ENCODE assay signal across 18 cellular contexts in the genomic region with DNA sequence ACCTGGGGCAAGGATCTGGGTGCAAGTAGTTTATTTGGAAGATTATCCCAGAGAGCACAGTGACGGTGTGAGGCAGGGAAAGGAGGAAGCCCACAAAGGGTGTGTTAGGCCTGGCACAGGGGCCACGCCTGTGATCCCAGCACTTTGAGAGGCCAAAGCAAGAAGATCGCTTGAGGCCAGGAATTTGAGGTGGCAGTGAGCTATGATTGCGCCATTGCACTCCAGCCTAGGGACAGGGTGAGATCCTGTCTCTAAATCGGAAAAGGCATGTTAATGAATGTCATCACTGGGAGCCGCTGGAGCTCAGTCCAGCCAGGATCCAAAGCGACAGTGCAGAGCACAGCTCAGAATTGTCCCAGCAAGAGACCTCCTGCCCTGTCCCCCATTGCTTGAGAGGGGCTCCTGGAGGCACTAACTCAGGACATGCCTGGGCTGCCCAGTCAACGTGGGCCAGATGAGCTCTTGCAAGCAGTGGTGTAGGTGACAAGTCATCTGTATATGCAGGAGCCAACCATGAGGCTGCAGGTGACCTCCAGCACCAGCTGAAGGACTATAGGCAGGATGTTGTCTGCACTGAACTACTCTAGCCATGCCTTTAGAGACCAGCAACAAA. TPM values are rescaled to one million over a fixed set of nuclear protein-coding genes. Genes with fewer than 3 reads are reported as not detected.
DNase-seq lines count a peak whose midpoint lies in the region; ATAC-seq and TF ChIP-seq lines count a peak whose summit lies in the region.
"Had no signal": no experiment of that assay in that cellular context is flagged by ENCODE, and none has a peak within 500 bp of the region (broad histone marks: within the 10 kb centered on the region; RNA-seq: fewer than 3 reads in every experiment).

No MANE protein-coding gene starts in this region.

- WGBS in mesenchymal stem cell: 85% methylated on average over 8 of the region's 8 CpGs
- 95 to 97% methylated on average over 8 of the region's 8 CpGs for WGBS in aorta, 2 donors

- ATAC-seq in left cardiac atrium (peak in 1 of 2 donors; percentile 22), aorta (ENCODE audit: low FRiP score) (no peak), HG03139 (IDR thresholded peaks at IDR 0.05; ENCODE audit: unreplicated experiment) (no peak)
- ATAC-seq: CD8-positive, alpha-beta T cell; Panc1 had no signal

- H3K4me2 ChIP-seq in mesenchymal stem cell (ENCODE audit: low read length, poor library complexity, severe bottlenecking): no peak overlapping the region
- H3K4me2 ChIP-seq: KMS-11 had no signal

- H2BK5ac ChIP-seq in mesenchymal stem cell (ENCODE audit: low read depth, low read length, poor library complexity, severe bottlenecking): no peak overlapping the region

- H3K36me3 ChIP-seq in left ventricle myocardium inferior (no peaks in the 10 kb centered on the region), breast epithelium (no peaks in the 10 kb centered on the region), mesenchymal stem cell (ENCODE audit: control insufficient read depth in 1 of 2, insufficient read depth in 2 of 2, low read depth in 1 of 2, low read length in 2 of 2) (no peaks in the 10 kb centered on the region), aorta (ENCODE audit: control insufficient read depth in 1 of 2, insufficient read depth in 2 of 2, low read length in 1 of 2) (no peaks in the 10 kb centered on the region), ascending aorta (no peaks in the 10 kb centered on the region)

- H3K23ac ChIP-seq in mesenchymal stem cell (ENCODE audit: low read length in 2 of 2): no peak overlapping the region

- H3K4me1 ChIP-seq in left ventricle myocardium inferior (peaks cover 18% of the 10 kb centered on the region), breast epithelium (no peaks in the 10 kb centered on the region), mesenchymal stem cell (ENCODE audit: control insufficient read depth, insufficient read depth, low read depth, low read length) (peaks cover 23% of the 10 kb centered on the region), aorta (ENCODE audit: control insufficient read depth in 1 of 2, insufficient read depth in 2 of 2, low read length in 2 of 2) (no peaks in the 10 kb centered on the region), ascending aorta (peaks cover 0 to 6% of the 10 kb centered on the region in 2 donors)

- TF ChIP-seq POLR2A in breast epithelium (IDR thresholded peaks at IDR 0.05): no peak

- no peak overlapping the region for H2AK5ac ChIP-seq in mesenchymal stem cell (ENCODE audit: low read length, severe bottlenecking)

- no peaks in the 10 kb centered on the region for H3K79me1 ChIP-seq in mesenchymal stem cell (replicated peaks; ENCODE audit: low read length, poor library complexity, severe bottlenecking)

- H3K9ac ChIP-seq in mesenchymal stem cell (ENCODE audit: low read length): peak overlapping the region; percentile 3
- H3K9ac ChIP-seq: KMS-11 had no signal

- H3K18ac ChIP-seq in mesenchymal stem cell (ENCODE audit: low read depth in 1 of 2, low read length in 2 of 2): no peak overlapping the region

- peak overlapping the region in 1 of 2 experiments; percentile 31 for H3K14ac ChIP-seq in mesenchymal stem cell (ENCODE audit: low read length in 2 of 2)

- H3K27me3 ChIP-seq in left ventricle myocardium inferior (ENCODE audit: low read depth) (peaks cover 46% of the 10 kb centered on the region), breast epithelium (no peaks in the 10 kb centered on the region), mesenchymal stem cell (ENCODE audit: control insufficient read depth in 1 of 2, insufficient read depth in 1 of 2, low read length in 2 of 2) (peaks cover 0 to 18% of the 10 kb centered on the region in 2 experiments), aorta (ENCODE audit: control insufficient read depth in 1 of 2, insufficient read depth in 2 of 2, low read length in 1 of 2) (no peaks in the 10 kb centered on the region), ascending aorta (no peaks in the 10 kb centered on the region)

- no peak for TF ChIP-seq CTCF in left ventricle myocardium inferior (IDR thresholded peaks at IDR 0.05; ENCODE audit: borderline replicate concordance)
- no peak for TF ChIP-seq CTCF in breast epithelium (IDR thresholded peaks at IDR 0.05)
- TF ChIP-seq CTCF in ascending aorta (IDR thresholded peaks at IDR 0.05): no peak

- no peak overlapping the region for H2BK15ac ChIP-seq in mesenchymal stem cell (ENCODE audit: low read depth, poor library complexity, severe bottlenecking)

- H4K8ac ChIP-seq in mesenchymal stem cell (ENCODE audit: low read length): no peak overlapping the region

- H2AFZ ChIP-seq in mesenchymal stem cell (ENCODE audit: low read depth, low read length): no peak overlapping the region

- H3K4ac ChIP-seq in mesenchymal stem cell (ENCODE audit: low read depth in 1 of 2, low read length in 2 of 2): no peak overlapping the region

- H3K9me3 ChIP-seq in left ventricle myocardium inferior (replicated peaks): no peaks in the 10 kb centered on the region
- H3K9me3 ChIP-seq in breast epithelium: no peaks in the 10 kb centered on the region
- no peaks in the 10 kb centered on the region for H3K9me3 ChIP-seq in mesenchymal stem cell (ENCODE audit: control insufficient read depth, low read length)
- H3K9me3 ChIP-seq in aorta (ENCODE audit: control insufficient read depth, low read length): no peaks in the 10 kb centered on the region
- no peaks in the 10 kb centered on the region for H3K9me3 ChIP-seq in ascending aorta

- H3K4me3 ChIP-seq in left ventricle myocardium inferior (no peak overlapping the region), breast epithelium (no peak overlapping the region), mesenchymal stem cell (ENCODE audit: insufficient read depth in 1 of 2, low read depth in 1 of 2, low read length in 2 of 2) (no peak overlapping the region), aorta (ENCODE audit: low read length in 2 of 2) (no peak overlapping the region), ascending aorta (no peak overlapping the region)

- DNase-seq in left cardiac atrium (peak; percentile 17), left ventricle myocardium inferior (no peak), breast epithelium (ENCODE audit: low spot score in 2 of 2) (peak in 1 of 2 donors; percentile 63), mesenchymal stem cell (no peak), aorta (peak; percentile 21 to 57), ascending aorta (ENCODE audit: low spot score in 2 of 2) (no peak), NCI-H526 treated with DMSO at 0.1 percent for 48 hours (lab: John Stamatoyannopoulos, UW) (no peak)
- DNase-seq: 8988T; CD8-positive, alpha-beta T cell; DMS79; NCI-H1048; NCI-H146; NCI-H2081; NCI-H524; SHP77 treated with DMSO at 0.1 percent for 48 hours had no signal

- intact Hi-C loops in left cardiac atrium (cut with DNase I) (no loop called here), left ventricle myocardium inferior (cut with micrococcal nuclease) (no loop called here), breast epithelium (cut with DNase I; ENCODE audit: low total_unique reads) (no loop called here), aorta (cut with DNase I) (no loop called here), ascending aorta (cut with DNase I) (no loop called here)

- no peak overlapping the region for H2BK120ac ChIP-seq in mesenchymal stem cell (ENCODE audit: low read depth, low read length)

- H2BK12ac ChIP-seq in mesenchymal stem cell (ENCODE audit: low read length in 2 of 2): no peak overlapping the region

- peak overlapping the region; percentile 2 for H4K91ac ChIP-seq in mesenchymal stem cell (ENCODE audit: low read length)

- no peak overlapping the region for H3K27ac ChIP-seq in left ventricle myocardium inferior (replicated peaks)
- H3K27ac ChIP-seq in breast epithelium: peak overlapping the region; percentile 29 to 43
- H3K27ac ChIP-seq in mesenchymal stem cell (ENCODE audit: low read length, poor library complexity, severe bottlenecking): no peak overlapping the region
- no peak overlapping the region for H3K27ac ChIP-seq in aorta (ENCODE audit: low read depth in 1 of 2, low read length in 2 of 2)
- no peak overlapping the region for H3K27ac ChIP-seq in ascending aorta
- H3K27ac ChIP-seq: KMS-11 had no signal

RNA-seq across cellular contexts. Expression of a gene that starts 15.0 kb away (rescaled TPM):
- total RNA-seq in left cardiac atrium (100 to 1,000 TPM; 178 to 256 TPM), left ventricle myocardium inferior (56.7 TPM), breast epithelium (100 to 1,000 TPM in 1 of 3 donors, 10 to 100 TPM in 2; 43.5 to 663 (median 81.3) TPM), aorta (100 to 1,000 TPM; 117 to 494 TPM), ascending aorta (323 TPM)
- 39.0 TPM for polyA plus RNA-seq in mesenchymal stem cell (2013, experiment 1 of 2)
- 37.8 TPM for polyA plus RNA-seq in mesenchymal stem cell (2013, experiment 2 of 2)
- 10 to 100 TPM; 16.7 to 19.9 TPM for polyA plus RNA-seq in aorta

RNA-seq across cellular contexts. Expression of a gene that starts 53.8 kb away (rescaled TPM):
- 10 to 100 TPM; 27.6 to 36.0 TPM for total RNA-seq in left cardiac atrium
- total RNA-seq in left ventricle myocardium inferior: 34.3 TPM
- total RNA-seq in breast epithelium: 10 to 100 TPM; 14.2 to 21.7 (median 14.4) TPM
- polyA plus RNA-seq in mesenchymal stem cell (2013, experiment 1 of 2): 7.0 TPM
- polyA plus RNA-seq in mesenchymal stem cell (2013, experiment 2 of 2): 9.6 TPM
- total RNA-seq in aorta: 10 to 100 TPM; 16.8 to 19.9 TPM
- 10 to 100 TPM; 18.9 to 22.2 TPM for polyA plus RNA-seq in aorta
- total RNA-seq in ascending aorta: 15.8 TPM

Comparison
In these comparisons a context has a peak if more than half of its experiments do, and no peak if none do; other contexts are left out.
1. DNase-seq: peak in left cardiac atrium (single experiment) and aorta (2 of 2); none in left ventricle myocardium inferior (single experiment), mesenchymal stem cell (single experiment), ascending aorta (0 of 2) and NCI-H526 treated with DMSO at 0.1 percent for 48 hours (single experiment).
2. H3K27ac ChIP-seq: peak in breast epithelium (2 of 2); none in left ventricle myocardium inferior (single experiment), mesenchymal stem cell (single experiment), aorta (0 of 2) and ascending aorta (0 of 2).